Comparison of ENCODE assay signal across 8 cellular contexts in the genomic region with DNA sequence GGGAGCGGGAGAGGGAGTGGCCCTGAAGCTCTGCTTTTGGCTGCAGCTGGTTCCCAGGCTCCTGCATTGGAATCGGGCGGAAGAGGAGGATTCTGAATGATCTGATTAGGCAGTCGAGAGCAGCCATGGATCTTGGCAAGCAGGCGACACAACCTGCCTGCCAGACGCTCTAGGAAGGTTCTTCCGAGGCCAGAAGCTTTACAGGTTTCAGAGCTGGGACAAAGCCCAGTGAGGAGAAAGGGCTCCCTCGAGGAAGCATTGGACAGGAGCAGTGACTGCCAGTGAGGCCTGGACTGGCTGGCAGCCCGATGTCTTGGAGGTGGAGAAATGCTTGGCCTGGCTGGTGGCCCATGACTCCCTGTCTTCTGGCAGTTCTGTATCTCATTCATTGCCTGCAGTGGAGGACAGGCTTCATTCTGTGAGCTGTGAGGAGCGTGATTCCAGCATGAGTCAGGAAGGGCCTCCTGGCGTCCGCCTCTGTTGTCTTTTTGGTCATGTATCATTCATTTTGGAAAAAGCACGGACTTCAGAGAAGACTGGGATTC.
DNase-seq lines count a peak whose midpoint lies in the region; ATAC-seq and TF ChIP-seq lines count a peak whose summit lies in the region.

No MANE protein-coding gene starts in this region.

- WGBS in trophoblast cell (ENCODE audit: extremely low coverage, insufficient coverage, insufficient read length): no CpG with 5 or more reads among the region's 13 CpGs

- H3K4me2 ChIP-seq in trophoblast cell (ENCODE audit: low read length): no peak overlapping the region

- H3K4me3 ChIP-seq in fibroblast of villous mesenchyme (ENCODE audit: low read depth, low read length): no peak overlapping the region
- H3K4me3 ChIP-seq in trophoblast cell (ENCODE audit: low read depth, low read length): no peak overlapping the region
- no peak overlapping the region for H3K4me3 ChIP-seq in CD4-positive, alpha-beta memory T cell (ENCODE audit: low read length in 2 of 2)

- H2BK120ac ChIP-seq in trophoblast cell (ENCODE audit: insufficient read depth, low read length, poor library complexity): no peak overlapping the region

- TF ChIP-seq CTCF in RWPE1 (conservative IDR thresholded peaks at IDR 0.05; ENCODE audit: low read depth) (no peak), fibroblast of villous mesenchyme (IDR thresholded peaks at IDR 0.05; ENCODE audit: insufficient read depth, low read depth, low read length) (no peak)

- H3K36me3 ChIP-seq in trophoblast cell (ENCODE audit: control insufficient read depth in 1 of 2, insufficient read depth in 2 of 2, low read length in 2 of 2): peaks cover 5 to 8% of the 10 kb centered on the region in 2 experiments
- H3K36me3 ChIP-seq in CD4-positive, alpha-beta memory T cell (ENCODE audit: insufficient read depth, low read length): no peaks in the 10 kb centered on the region

- no peaks in the 10 kb centered on the region for H3K27me3 Mint-ChIP-seq in CD4-positive, alpha-beta memory T cell
- H3K27me3 Mint-ChIP-seq in T-cell: peaks cover 0 to 2% of the 10 kb centered on the region in 2 donors

- no peak overlapping the region for H3K23ac ChIP-seq in trophoblast cell (ENCODE audit: low read length)

- H4K12ac ChIP-seq in trophoblast cell (ENCODE audit: low read depth, low read length): no peak overlapping the region

- no peaks in the 10 kb centered on the region for H3K36me3 Mint-ChIP-seq in CD4-positive, alpha-beta memory T cell
- H3K36me3 Mint-ChIP-seq in T-cell: no peaks in the 10 kb centered on the region

- no peaks in the 10 kb centered on the region for H3K27me3 ChIP-seq in trophoblast cell (ENCODE audit: insufficient read depth, low read length)
- no peaks in the 10 kb centered on the region for H3K27me3 ChIP-seq in CD4-positive, alpha-beta memory T cell (ENCODE audit: insufficient read depth, low read length)

- H4K91ac ChIP-seq in trophoblast cell (ENCODE audit: low read depth, low read length): no peak overlapping the region

- POLR2A ChIA-PET in RWPE1 (lab: Yijun Ruan, JAX; ENCODE audit: low non-redundant PET): no interaction called here
- POLR2A ChIA-PET in CD4-positive, alpha-beta memory T cell (lab: Charles Lee; ENCODE audit: partially characterized antibody): no interaction called here
- POLR2A ChIA-PET in T-cell (lab: Charles Lee): no interaction called here

- ATAC-seq in HG02840 (IDR thresholded peaks at IDR 0.05; ENCODE audit: low FRiP score, unreplicated experiment) (no peak), T-cell (replicated peaks in 1 of 4) (no peak)

- H3K18ac ChIP-seq in trophoblast cell (ENCODE audit: low read length): no peak overlapping the region

- H3K9me3 ChIP-seq in trophoblast cell (ENCODE audit: insufficient read depth, low read depth, low read length): peaks cover 4% of the 10 kb centered on the region
- H3K9me3 ChIP-seq in CD4-positive, alpha-beta memory T cell (ENCODE audit: control insufficient read depth in 1 of 2, low read length in 2 of 2): no peaks in the 10 kb centered on the region

- DNase-seq in Ammon's horn (ENCODE audit: low spot score) (peak; percentile 91), RWPE1 (ENCODE audit: low spot score) (peak; percentile 88), fibroblast of villous mesenchyme (ENCODE audit: low read depth) (peak; percentile 78), trophoblast cell (peak; percentile 38 to 62), T-cell (no peak)
- DNase-seq in CD4-positive, alpha-beta memory T cell: no peak
- DNase-seq in stimulated activated CD4-positive, alpha-beta T cell treated with anti-CD3 and anti-CD28 coated beads, Interleukin-4, amount 100 ng/mL, for 1 hour: no peak

- H2BK12ac ChIP-seq in trophoblast cell (ENCODE audit: low read length): no peak overlapping the region

- intact Hi-C loops in CD4-positive, alpha-beta memory T cell (cut with micrococcal nuclease): no loop called here

- H2AFZ ChIP-seq in trophoblast cell (ENCODE audit: insufficient read depth, low read length, poor library complexity): no peak overlapping the region

- H2AK5ac ChIP-seq in trophoblast cell (ENCODE audit: low read length): no peak overlapping the region

- peak overlapping the region; percentile 93 for H3K27ac ChIP-seq in RWPE1
- no peak overlapping the region for H3K27ac ChIP-seq in trophoblast cell (ENCODE audit: low read depth, low read length)
- H3K27ac ChIP-seq in CD4-positive, alpha-beta memory T cell (ENCODE audit: low read depth, low read length): no peak overlapping the region

- H3K4me3 Mint-ChIP-seq in CD4-positive, alpha-beta memory T cell: no peak overlapping the region
- no peak overlapping the region for H3K4me3 Mint-ChIP-seq in T-cell

- no peaks in the 10 kb centered on the region for H3K79me2 ChIP-seq in trophoblast cell (ENCODE audit: control insufficient read depth, insufficient read depth, low read length, poor library complexity)

- H3K79me1 ChIP-seq in trophoblast cell (ENCODE audit: low read length): no peaks in the 10 kb centered on the region

- peaks cover 0 to 9% (median 0%) of the 10 kb centered on the region in 8 donors for H3K9me3 Mint-ChIP-seq in CD4-positive, alpha-beta memory T cell
- H3K9me3 Mint-ChIP-seq in T-cell: no peaks in the 10 kb centered on the region

- H3K9ac ChIP-seq in trophoblast cell (ENCODE audit: low read length): no peak overlapping the region

- H4K8ac ChIP-seq in trophoblast cell (ENCODE audit: low read depth, low read length): no peak overlapping the region

- CTCF ChIA-PET in RWPE1 (lab: Yijun Ruan, JAX): interaction anchor here (0.8 to 3.1 kb wide), 6 partner anchors 9 to 165 kb away, joined by 3 to 18 read pairs (median 6); no protein-coding TSS in a partner anchor
- CTCF ChIA-PET in CD4-positive, alpha-beta memory T cell (lab: Charles Lee; ENCODE audit: partially characterized antibody): interaction anchor here (2.1 to 2.6 kb wide), 2 partner anchors 9 to 14 kb away, joined by 7 to 9 read pairs; no protein-coding TSS in a partner anchor
- CTCF ChIA-PET in T-cell (lab: Charles Lee): no interaction called here

- H3K4me1 Mint-ChIP-seq in CD4-positive, alpha-beta memory T cell: no peaks in the 10 kb centered on the region
- H3K4me1 Mint-ChIP-seq in T-cell: no peaks in the 10 kb centered on the region

- no peak overlapping the region for H3K27ac Mint-ChIP-seq in CD4-positive, alpha-beta memory T cell
- no peak overlapping the region for H3K27ac Mint-ChIP-seq in T-cell

- H3K4ac ChIP-seq in trophoblast cell (ENCODE audit: low read depth, low read length): no peak overlapping the region

- no peak overlapping the region for H2BK5ac ChIP-seq in trophoblast cell (ENCODE audit: low read depth, low read length, poor library complexity)

- no peaks in the 10 kb centered on the region for H3K4me1 ChIP-seq in trophoblast cell (ENCODE audit: control insufficient read depth in 1 of 2, insufficient read depth in 2 of 2, low read length in 2 of 2)
- no peaks in the 10 kb centered on the region for H3K4me1 ChIP-seq in CD4-positive, alpha-beta memory T cell (ENCODE audit: insufficient read depth, low read length)

- no peak overlapping the region for H3K14ac ChIP-seq in trophoblast cell (ENCODE audit: low read length)

Comparison
In these comparisons a context has a peak if more than half of its experiments do, and no peak if none do; other contexts are left out.
1. DNase-seq: peak in Ammon's horn (single experiment), RWPE1 (single experiment), fibroblast of villous mesenchyme (single experiment) and trophoblast cell (2 of 2); none in CD4-positive, alpha-beta memory T cell (0 of 5), stimulated activated CD4-positive, alpha-beta T cell treated with anti-CD3 and anti-CD28 coated beads, Interleukin-4, amount 100 ng/mL, for 1 hour (single experiment) and T-cell (0 of 34).
2. CTCF ChIA-PET loops: an anchor here in RWPE1 (0.8 to 3.1 kb wide) and CD4-positive, alpha-beta memory T cell (2.1 to 2.6 kb wide); none called in T-cell.